ENCODE assay signal across 8 cellular contexts in the genomic region with DNA sequence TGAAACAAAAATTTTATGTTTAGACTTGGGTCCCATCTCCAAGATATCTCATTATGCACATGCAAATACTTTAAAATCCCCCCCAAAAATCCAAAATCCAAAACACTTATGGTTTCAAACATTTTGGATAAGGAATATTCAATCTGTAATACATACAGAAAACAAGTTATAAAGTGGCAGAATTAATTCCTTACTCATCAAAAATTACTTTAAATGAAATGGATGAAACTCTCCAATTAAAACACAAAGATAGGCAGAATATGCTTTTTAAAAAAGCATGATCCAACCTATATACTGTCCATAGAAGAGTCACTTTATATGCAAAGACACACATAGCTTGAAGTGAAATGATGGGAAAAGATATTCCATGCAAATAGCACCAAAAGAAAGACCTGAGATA.
"Had no signal": no experiment of that assay in that cellular context is flagged by ENCODE, and none has a peak within 500 bp of the region (broad histone marks: within the 10 kb centered on the region; RNA-seq: fewer than 3 reads in every experiment).

No MANE protein-coding gene starts in this region.

- H2AFZ ChIP-seq: GM23248 had no signal

- FAIRE-seq: HTR-8/SVneo had no signal

- DNase-seq: GM23248, GOT3, H7, HCEC 1CT, Karpas-422, KBM-7 had no signal

- H3K27ac ChIP-seq: GM23248, KMS-11 had no signal

- H3K9ac ChIP-seq: GM23248, KMS-11 had no signal

- H3K4me3 ChIP-seq: GM23248 had no signal

- H3K4me2 ChIP-seq: KMS-11 had no signal
